ENCODE assay signal across 34 cellular contexts in the genomic region with DNA sequence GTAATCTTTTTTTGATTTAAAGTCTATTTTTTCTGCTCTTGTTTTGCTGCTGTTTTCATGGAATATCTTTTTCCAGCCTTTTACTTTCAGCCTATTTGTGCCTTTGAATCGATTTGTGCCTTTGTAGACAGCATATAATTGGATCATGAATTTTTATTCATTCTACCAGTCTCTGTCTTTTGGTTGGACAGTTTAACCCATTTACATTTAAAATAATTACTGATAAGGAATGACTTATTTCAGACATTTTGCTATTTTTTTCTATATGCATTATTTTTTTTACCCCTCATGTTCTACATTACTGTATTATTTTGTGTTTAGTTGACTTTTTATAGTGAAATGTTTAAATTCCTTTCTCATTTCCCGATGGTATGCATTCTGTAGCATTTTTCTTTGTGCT.
"Had no signal": no experiment of that assay in that cellular context is flagged by ENCODE, and none has a peak within 500 bp of the region (broad histone marks: within the 10 kb centered on the region; RNA-seq: fewer than 3 reads in every experiment).

No MANE protein-coding gene starts in this region.

- H3K36me3 ChIP-seq: MG63 had no signal

- DNase-seq: Karpas-422, Kasumi-1, MG63, MM.1S, MV-4-11, NCI-H1048, NCI-H1092, NCI-H1092 treated with DMSO at 0.1 percent for 48 hours, NCI-H1105, NCI-H1105 treated with DMSO at 0.1 percent for 48 hours, NCI-H1417, NCI-H1417 treated with DMSO at 0.1 percent for 48 hours, NCI-H1436, NCI-H1436 treated with DMSO at 0.1 percent for 48 hours, NCI-H146, NCI-H1694, NCI-H1694 treated with DMSO at 0.1 percent for 48 hours, NCI-H187, NCI-H187 treated with DMSO at 0.1 percent for 48 hours, NCI-H1930, NCI-H2029, NCI-H2029 treated with DMSO at 0.1 percent for 48 hours, NCI-H2081, NCI-H2081 treated with DMSO at 0.1 percent for 48 hours, NCI-H2107, NCI-H2171, NCI-H2171 treated with DMSO at 0.1 percent for 48 hours, NCI-H2227 treated with DMSO at 0.1 percent for 48 hours, NCI-H226, NCI-H345, NCI-H446, NCI-H446 treated with DMSO at 0.1 percent for 48 hours, NCI-H510A, NCI-H510A treated with DMSO at 0.1 percent for 48 hours had no signal

- H3K4me3 ChIP-seq: MG63 had no signal

- H3K27me3 ChIP-seq: MG63 had no signal
